Comparison of ENCODE assay signal across 27 cellular contexts in genomic region chr7:155248366-155248756, GRCh38.
"Had no signal": no experiment of that assay in that cellular context is flagged by ENCODE, and none has a peak within 500 bp of the region (broad histone marks: within the 10 kb centered on the region; RNA-seq: fewer than 3 reads in every experiment).

No MANE protein-coding gene starts in this region.

- H3K27ac Mint-ChIP-seq: naive thymus-derived CD4-positive, alpha-beta T cell; natural killer cell treated with Interleukin-12 subunit alpha and Interleukin-12 subunit beta and Interleukin-15 and Interleukin-18, amount 100 ng/mL, for 72 hours; progenitor cell of endocrine pancreas; stimulated activated memory B cell treated with anti-CD40 and anti-IgM and Interleukin-4, amounts not matched to agents 10 μg/mL and 1 μg/mL and 100 μg/mL, for 72 hours had no signal

- H3K36me3 Mint-ChIP-seq: naive thymus-derived CD4-positive, alpha-beta T cell; natural killer cell treated with Interleukin-12 subunit alpha and Interleukin-12 subunit beta and Interleukin-15 and Interleukin-18, amount 100 ng/mL, for 72 hours; stimulated activated memory B cell treated with anti-CD40 and anti-IgM and Interleukin-4, amounts not matched to agents 10 μg/mL and 1 μg/mL and 100 μg/mL, for 72 hours had no signal

- H3K4me3 Mint-ChIP-seq: naive thymus-derived CD4-positive, alpha-beta T cell; natural killer cell treated with Interleukin-12 subunit alpha and Interleukin-12 subunit beta and Interleukin-15 and Interleukin-18, amount 100 ng/mL, for 72 hours; neural crest cell; stimulated activated memory B cell treated with anti-CD40 and anti-IgM and Interleukin-4, amounts not matched to agents 10 μg/mL and 1 μg/mL and 100 μg/mL, for 72 hours had no signal

- H3K27ac ChIP-seq: left ventricle myocardium inferior, neutrophil, ovary, skin epidermis, stomach, suprapubic skin, thoracic aorta, tibial artery, upper lobe of right lung had no signal

- H3K9me3 ChIP-seq: mucosa of descending colon, neutrophil, ovary, stomach, suprapubic skin, thoracic aorta, tibial artery, upper lobe of right lung had no signal

- H3K4me1 ChIP-seq: left ventricle myocardium inferior, stomach, upper lobe of right lung had no signal

- ATAC-seq: mucosa of descending colon; naive thymus-derived CD4-positive, alpha-beta T cell; right cardiac atrium; sciatic nerve; upper lobe of right lung had no signal

- H3K4me1 Mint-ChIP-seq: naive thymus-derived CD4-positive, alpha-beta T cell; neural crest cell; stimulated activated memory B cell treated with anti-CD40 and anti-IgM and Interleukin-4, amounts not matched to agents 10 μg/mL and 1 μg/mL and 100 μg/mL, for 72 hours had no signal

- H3K9me3 Mint-ChIP-seq: natural killer cell treated with Interleukin-12 subunit alpha and Interleukin-12 subunit beta and Interleukin-15 and Interleukin-18, amount 100 ng/mL, for 72 hours; neural crest cell; stimulated activated memory B cell treated with anti-CD40 and anti-IgM and Interleukin-4, amounts not matched to agents 10 μg/mL and 1 μg/mL and 100 μg/mL, for 72 hours had no signal

- H3K4me3 ChIP-seq: left ventricle myocardium inferior, lung, mucosa of descending colon, ovary, skin epidermis, stomach, suprapubic skin, thoracic aorta, tibial artery, upper lobe of right lung had no signal

- DNase-seq: head of caudate nucleus; hippocampal formation; left ventricle myocardium inferior; midbrain; mucosa of descending colon; naive thymus-derived CD4-positive, alpha-beta T cell; occipital lobe; ovary; retina; right cardiac atrium; stimulated activated CD4-positive, alpha-beta T cell treated with anti-CD3 and anti-CD28 coated beads, Interleukin-4, amount 100 ng/mL, for 24 hours; stimulated activated naive CD8-positive, alpha-beta T cell treated with anti-CD3 and anti-CD28 coated beads, Interleukin-15, Interleukin-2, amounts not matched to agents 100 U/mL and 50 U/mL, for 24 hours; stomach; tibial artery; trophoblast cell; upper lobe of right lung had no signal

- FAIRE-seq: urothelium cell line had no signal

- H3K27me3 Mint-ChIP-seq: natural killer cell treated with Interleukin-12 subunit alpha and Interleukin-12 subunit beta and Interleukin-15 and Interleukin-18, amount 100 ng/mL, for 72 hours had no signal

- H3K27me3 ChIP-seq: neutrophil, ovary, upper lobe of right lung had no signal

- H3K36me3 ChIP-seq: left ventricle myocardium inferior, neutrophil, ovary, stomach, suprapubic skin, thoracic aorta, tibial artery, upper lobe of right lung had no signal
